9 cellular contexts compared by ENCODE assay signal in the genomic region with DNA sequence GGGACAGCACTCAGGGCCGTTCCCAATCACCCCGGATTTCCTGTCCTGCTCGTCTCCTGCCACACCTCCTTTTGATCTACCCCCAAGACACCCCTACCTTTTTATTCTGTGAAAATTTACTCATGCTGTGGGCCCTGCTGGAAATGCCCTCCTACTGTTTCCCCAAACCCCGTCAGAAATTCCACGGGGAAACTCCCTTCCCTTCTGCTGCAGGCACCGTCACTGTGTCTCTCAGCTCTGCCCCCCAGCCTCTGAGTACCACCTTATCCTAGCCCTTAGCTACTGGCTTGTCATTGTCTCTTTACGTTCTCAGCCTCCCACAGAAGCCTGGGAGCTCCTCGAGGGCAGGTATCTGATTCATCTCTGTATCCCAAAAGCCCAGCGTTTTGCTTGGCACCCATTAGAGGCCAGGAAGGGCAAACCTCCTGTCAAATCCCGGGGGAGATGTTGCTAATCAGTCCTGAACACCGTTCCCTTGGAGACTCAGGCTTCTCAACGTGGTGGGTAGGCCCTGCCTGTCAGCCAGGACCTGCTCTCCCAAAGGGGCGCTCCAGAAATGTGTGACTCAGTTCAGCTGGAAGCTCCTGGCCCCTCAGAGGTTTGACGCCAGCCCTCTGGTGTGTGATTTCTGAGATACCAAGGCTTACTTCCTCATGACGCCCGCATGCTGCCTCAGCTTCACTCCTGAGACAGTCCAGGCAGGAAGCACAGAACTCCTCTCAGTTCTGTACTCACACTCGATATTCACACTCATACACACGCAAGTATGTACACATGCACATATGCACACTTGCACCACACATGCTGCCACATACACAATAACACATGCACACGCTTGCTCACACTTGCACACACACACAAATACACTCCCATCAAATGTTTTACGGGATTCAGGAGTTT. TPM values are rescaled to one million over a fixed set of nuclear protein-coding genes. Genes with fewer than 3 reads are reported as not detected.
DNase-seq lines count a peak whose midpoint lies in the region; ATAC-seq, FAIRE-seq and TF ChIP-seq lines count a peak whose summit lies in the region.
"Had no signal": no experiment of that assay in that cellular context is flagged by ENCODE, and none has a peak within 500 bp of the region (broad histone marks: within the 10 kb centered on the region; RNA-seq: fewer than 3 reads in every experiment).

No MANE protein-coding gene starts in this region.

- no peak for TF ChIP-seq CTCF in GM13977 (IDR thresholded peaks at IDR 0.05; ENCODE audit: extremely low read depth, insufficient read depth, missing control alignments)

- no peaks in the 10 kb centered on the region for H3K36me3 Mint-ChIP-seq in activated CD4-positive, alpha-beta T cell treated with anti-CD3 and anti-CD28 coated beads for 36 hours (ENCODE audit: low read depth)

- peak; percentile 51 for ATAC-seq in activated CD4-positive, alpha-beta T cell treated with anti-CD3 and anti-CD28 coated beads for 36 hours
- ATAC-seq in HG02623 (IDR thresholded peaks at IDR 0.05; ENCODE audit: unreplicated experiment): peak; percentile 1

- in situ Hi-C loops in GM13977 (cut with MboI; ENCODE audit: low pct_unique_long_range_greater_than_20kb, low sequenced_read_pairs, unreplicated experiment): no loop called here

- DNase-seq in activated CD4-positive, alpha-beta T cell treated with anti-CD3 and anti-CD28 coated beads for 36 hours: peak; percentile 24
- no peak for DNase-seq in activated CD4-positive, alpha-beta T cell treated with anti-CD3 and anti-CD28 coated beads for 1 hour
- DNase-seq in NCI-H69 (lab: John Stamatoyannopoulos, UW): peak; percentile 60
- peak; percentile 11 for DNase-seq in non-pigmented ciliary epithelial cell (ENCODE audit: low read depth)
- DNase-seq in H54 (ENCODE audit: insufficient read length, low spot score): no peak
- no peak for DNase-seq in GM13977 (ENCODE audit: low spot score)
- no peak for DNase-seq in pons (ENCODE audit: low spot score)
- DNase-seq: esophagus squamous epithelium had no signal

- H3K4me3 Mint-ChIP-seq in activated CD4-positive, alpha-beta T cell treated with anti-CD3 and anti-CD28 coated beads for 36 hours: no peak overlapping the region

- POLR2A ChIA-PET in activated CD4-positive, alpha-beta T cell treated with anti-CD3 and anti-CD28 coated beads for 36 hours (lab: Charles Lee): interaction anchor here (0.7 kb wide), 1 partner anchor 450 kb away, joined by 3 read pairs; no protein-coding TSS in a partner anchor

- TF ChIP-seq POLR2A in H54 (IDR thresholded peaks at IDR 0.05; ENCODE audit: low read depth, low read length): no peak

- intact Hi-C loops in activated CD4-positive, alpha-beta T cell treated with anti-CD3 and anti-CD28 coated beads for 36 hours (cut with DNase I, micrococcal nuclease): no loop called here

- H3K4me1 Mint-ChIP-seq in activated CD4-positive, alpha-beta T cell treated with anti-CD3 and anti-CD28 coated beads for 36 hours: peaks cover 5% of the 10 kb centered on the region

- no peak for FAIRE-seq in H54 (lab: Jason Lieb, UNC)

- CTCF ChIA-PET in activated CD4-positive, alpha-beta T cell treated with anti-CD3 and anti-CD28 coated beads for 36 hours (lab: Charles Lee): interaction anchor here (0.7 to 1.2 kb wide), 3 partner anchors 12 to 1182 kb away, joined by 3 read pairs; no protein-coding TSS in a partner anchor

- H3K27me3 Mint-ChIP-seq in activated CD4-positive, alpha-beta T cell treated with anti-CD3 and anti-CD28 coated beads for 36 hours: peaks cover 4% of the 10 kb centered on the region

- no peak overlapping the region for H3K27ac Mint-ChIP-seq in activated CD4-positive, alpha-beta T cell treated with anti-CD3 and anti-CD28 coated beads for 36 hours

- H3K9me3 Mint-ChIP-seq in activated CD4-positive, alpha-beta T cell treated with anti-CD3 and anti-CD28 coated beads for 36 hours (ENCODE audit: low read depth): no peaks in the 10 kb centered on the region

RNA-seq across cellular contexts. Expression of gene GRHPR, which starts 50.7 kb away (rescaled TPM):
- 10 to 100 TPM; 69.1 to 74.4 TPM for total RNA-seq in activated CD4-positive, alpha-beta T cell treated with anti-CD3 and anti-CD28 coated beads for 36 hours

Comparison
In these comparisons a context has a peak if more than half of its experiments do, and no peak if none do; other contexts are left out.
1. DNase-seq: peak in activated CD4-positive, alpha-beta T cell treated with anti-CD3 and anti-CD28 coated beads for 36 hours (single experiment), NCI-H69 (single experiment) and non-pigmented ciliary epithelial cell (single experiment); none in activated CD4-positive, alpha-beta T cell treated with anti-CD3 and anti-CD28 coated beads for 1 hour (single experiment), H54 (single experiment), GM13977 (single experiment) and pons (single experiment).